Comparison of ENCODE assay signal across 8 cellular contexts in the genomic region with DNA sequence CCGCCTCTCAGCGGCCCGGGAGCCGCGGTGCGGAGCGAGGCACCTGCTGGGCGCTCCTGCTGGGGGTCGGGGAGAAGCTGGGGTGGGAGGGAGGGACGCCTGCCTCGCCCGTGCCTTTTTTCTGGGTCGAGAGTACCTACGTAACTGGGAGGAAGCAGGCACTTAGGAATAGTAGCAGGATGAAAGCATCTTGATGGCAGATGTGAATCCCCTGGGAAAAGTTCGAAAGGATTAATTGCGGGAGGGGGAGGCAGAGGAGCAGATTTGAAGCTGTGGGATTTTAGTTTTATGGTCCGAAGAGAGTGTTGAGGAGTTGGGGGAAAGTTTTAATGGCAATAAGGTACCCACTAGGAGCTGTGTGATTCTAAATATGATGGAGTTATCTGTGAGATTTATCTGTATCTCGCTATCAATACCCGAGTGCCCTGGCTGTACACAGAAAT.
DNase-seq lines count a peak whose midpoint lies in the region; ATAC-seq and TF ChIP-seq lines count a peak whose summit lies in the region.

No MANE protein-coding gene starts in this region.

- no peaks in the 10 kb centered on the region for H3K36me3 ChIP-seq in effector memory CD4-positive, alpha-beta T cell (ENCODE audit: control insufficient read depth, insufficient read depth, low read length)
- H3K36me3 ChIP-seq in neutrophil, result no peaks in the 10 kb centered on the region

- TF ChIP-seq CTCF in neutrophil (IDR thresholded peaks at IDR 0.05), result no peak

- H3K4me3 ChIP-seq in effector memory CD4-positive, alpha-beta T cell (ENCODE audit: insufficient read depth, low read depth, low read length, poor library complexity, severe bottlenecking), result peak overlapping the region; percentile 77
- H3K4me3 ChIP-seq in neutrophil (ENCODE audit: low read depth in 1 of 2, low read length in 1 of 2), result peak overlapping the region; percentile 63 to 76

- H3K9me3 ChIP-seq in effector memory CD4-positive, alpha-beta T cell (ENCODE audit: control insufficient read depth, low read length), result no peaks in the 10 kb centered on the region
- H3K9me3 ChIP-seq in neutrophil, result no peaks in the 10 kb centered on the region

- peaks cover 22% of the 10 kb centered on the region for H3K4me1 ChIP-seq in effector memory CD4-positive, alpha-beta T cell (ENCODE audit: control insufficient read depth, insufficient read depth, low read length, poor library complexity, severe bottlenecking)
- H3K4me1 ChIP-seq in neutrophil (ENCODE audit: control insufficient read depth in 1 of 2, insufficient read depth in 1 of 2, low read depth in 1 of 2, low read length in 1 of 2), result peaks cover 38 to 59% of the 10 kb centered on the region in 2 experiments

- DNase-seq in NCI-H146 treated with DMSO at 0.1 percent for 48 hours (lab: John Stamatoyannopoulos, UW; ENCODE audit: unreplicated experiment) (peak; percentile 15), NCI-H146 (lab: John Stamatoyannopoulos, UW) (no peak), NCI-H748 treated with DMSO at 0.1 percent for 48 hours (lab: John Stamatoyannopoulos, UW) (peak; percentile 24), SW 1271 (lab: John Stamatoyannopoulos, UW) (no peak), globus pallidus (ENCODE audit: low spot score) (no peak)
- DNase-seq in effector memory CD4-positive, alpha-beta T cell, result no peak

- ATAC-seq in GM18909 (IDR thresholded peaks at IDR 0.05; ENCODE audit: poor library complexity, unreplicated experiment), result no peak

- H3K27ac ChIP-seq in effector memory CD4-positive, alpha-beta T cell (ENCODE audit: insufficient read depth, low read length, poor library complexity, severe bottlenecking), result no peak overlapping the region
- peak overlapping the region; percentile 96 for H3K27ac ChIP-seq in neutrophil

- H3K27me3 ChIP-seq in effector memory CD4-positive, alpha-beta T cell (replicated peaks; ENCODE audit: control insufficient read depth, insufficient read depth, low read length, poor library complexity, severe bottlenecking), result no peaks in the 10 kb centered on the region
- no peaks in the 10 kb centered on the region for H3K27me3 ChIP-seq in neutrophil

Comparison
In these comparisons a context has a peak if more than half of its experiments do, and no peak if none do; other contexts are left out.
1. DNase-seq: peak in NCI-H146 treated with DMSO at 0.1 percent for 48 hours (single experiment) and NCI-H748 treated with DMSO at 0.1 percent for 48 hours (single experiment); none in NCI-H146 (single experiment), effector memory CD4-positive, alpha-beta T cell (0 of 3), SW 1271 (0 of 2) and globus pallidus (single experiment).